Comparison of ENCODE assay signal across 23 cellular contexts in genomic region chr1:71015745-71016144, GRCh38. TPM values are rescaled to one million over a fixed set of nuclear protein-coding genes. Genes with fewer than 3 reads are reported as not detected.
A peak's percentile ranks its signal among the peaks of the same experiment; 100 is the strongest.
DNase-seq lines count a peak whose midpoint lies in the region; ATAC-seq, FAIRE-seq and TF ChIP-seq lines count a peak whose summit lies in the region.
"Had no signal": no experiment of that assay in that cellular context is flagged by ENCODE, and none has a peak within 500 bp of the region (broad histone marks: within the 10 kb centered on the region; RNA-seq: fewer than 3 reads in every experiment).

No MANE protein-coding gene starts in this region.

- H3K9ac ChIP-seq in K562 (ENCODE audit: insufficient read depth in 1 of 2, low read depth in 2 of 2, low read length in 2 of 2) = no peak overlapping the region
- H3K9ac ChIP-seq in mesenchymal stem cell (ENCODE audit: low read length) = peak overlapping the region; percentile 27
- H3K9ac ChIP-seq: BLaER1 had no signal

- H3K27ac ChIP-seq in K562 (ENCODE audit: extremely low read depth, low read depth, low read length) (no peak overlapping the region), mesenchymal stem cell (ENCODE audit: low read length, poor library complexity, severe bottlenecking) (no peak overlapping the region)
- H3K27ac ChIP-seq: BLaER1 had no signal

- no peaks in the 10 kb centered on the region for H3K9me3 Mint-ChIP-seq in stimulated activated effector memory CD8-positive, alpha-beta T cell treated with anti-CD3 and anti-CD28 coated beads, Interleukin-12 subunit alpha, Interleukin-12 subunit beta, amount 100 ng/mL, for 72 hours
- H3K9me3 Mint-ChIP-seq: CD4-positive, CD25-positive, alpha-beta regulatory T cell had no signal

- H2BK12ac ChIP-seq in mesenchymal stem cell (ENCODE audit: low read length in 2 of 2) = no peak overlapping the region

- peaks cover 68% of the 10 kb centered on the region for H3K79me2 ChIP-seq in K562 (ENCODE audit: control insufficient read depth, insufficient read depth, low read length)

- H3K14ac ChIP-seq in mesenchymal stem cell (ENCODE audit: low read length in 2 of 2) = no peak overlapping the region

- 72% methylated on average over 5 of the region's 5 CpGs for WGBS in K562 (ENCODE audit: insufficient coverage, low coverage, missing lambda C conversion rate)
- 83% methylated on average over 5 of the region's 5 CpGs for WGBS in mesenchymal stem cell

- no TSS peak for BruUV-seq in K562 (replicated peaks; lab: Mats Ljungman, UMichigan)

- no peak for FAIRE-seq in K562 (lab: Jason Lieb, UNC)
- FAIRE-seq: GM19239, H54 had no signal

- no peak overlapping the region for H3K4me3 ChIP-seq in K562
- no peak overlapping the region for H3K4me3 ChIP-seq in mesenchymal stem cell (ENCODE audit: insufficient read depth in 1 of 2, low read depth in 1 of 2, low read length in 2 of 2)
- H3K4me3 ChIP-seq: BLaER1 had no signal

- TF ChIP-seq EP300 in K562 (IDR thresholded peaks at IDR 0.05; ENCODE audit: low read length) = no peak

- no peaks in the 10 kb centered on the region for H3K79me1 ChIP-seq in mesenchymal stem cell (replicated peaks; ENCODE audit: low read length, poor library complexity, severe bottlenecking)

- H3K4me3 Mint-ChIP-seq in stimulated activated effector memory CD8-positive, alpha-beta T cell treated with anti-CD3 and anti-CD28 coated beads, Interleukin-12 subunit alpha, Interleukin-12 subunit beta, amount 100 ng/mL, for 72 hours = no peak overlapping the region
- H3K4me3 Mint-ChIP-seq: CD4-positive, CD25-positive, alpha-beta regulatory T cell had no signal

- no peaks in the 10 kb centered on the region for H3K9me1 ChIP-seq in K562 (ENCODE audit: control insufficient read depth, insufficient read depth, low read length)

- CTCF ChIA-PET in K562 (lab: Yijun Ruan, JAX; ENCODE audit: low intra/inter-chr PET ratio) = no interaction called here

- no peak overlapping the region for H2BK5ac ChIP-seq in mesenchymal stem cell (ENCODE audit: low read depth, low read length, poor library complexity, severe bottlenecking)

- peaks cover 0 to 7% of the 10 kb centered on the region in 2 experiments; a peak in 2 of 5 replicates for H3K4me1 ChIP-seq in K562 (replicated peaks in 1 of 2; ENCODE audit: control insufficient read depth in 2 of 2, insufficient read depth in 2 of 2, low read length in 2 of 2)
- no peaks in the 10 kb centered on the region for H3K4me1 ChIP-seq in mesenchymal stem cell (ENCODE audit: control insufficient read depth, insufficient read depth, low read depth, low read length)
- H3K4me1 ChIP-seq: BLaER1 had no signal

- H3K36me3 ChIP-seq in K562 (ENCODE audit: control insufficient read depth, insufficient read depth, low read length) = peaks cover 24% of the 10 kb centered on the region
- H3K36me3 ChIP-seq in mesenchymal stem cell (ENCODE audit: control insufficient read depth in 1 of 2, insufficient read depth in 2 of 2, low read depth in 1 of 2, low read length in 2 of 2) = peaks cover 0 to 16% of the 10 kb centered on the region in 2 experiments
- H3K36me3 ChIP-seq: BLaER1 had no signal

- no peaks in the 10 kb centered on the region for H4K20me1 ChIP-seq in K562 (replicated peaks; ENCODE audit: control insufficient read depth, insufficient read depth, low read length)
- H4K20me1 ChIP-seq: BLaER1 had no signal

- TF ChIP-seq RAD21 in K562 (CRISPR knock-in tag; conservative IDR thresholded peaks at IDR 0.05 in 1 of 2, IDR thresholded peaks at IDR 0.05 in 1 of 2) = no peak

- no peak for ATAC-seq in K562
- no peak for ATAC-seq in stimulated activated effector memory CD8-positive, alpha-beta T cell treated with anti-CD3 and anti-CD28 coated beads, Interleukin-12 subunit alpha, Interleukin-12 subunit beta, amount 100 ng/mL, for 72 hours

- H3K27ac Mint-ChIP-seq in stimulated activated effector memory CD8-positive, alpha-beta T cell treated with anti-CD3 and anti-CD28 coated beads, Interleukin-12 subunit alpha, Interleukin-12 subunit beta, amount 100 ng/mL, for 72 hours = no peak overlapping the region
- H3K27ac Mint-ChIP-seq: CD4-positive, CD25-positive, alpha-beta regulatory T cell had no signal

- H3K23ac ChIP-seq in mesenchymal stem cell (ENCODE audit: low read length in 2 of 2) = no peak overlapping the region

- H4K8ac ChIP-seq in mesenchymal stem cell (ENCODE audit: low read length) = no peak overlapping the region

- no peaks in the 10 kb centered on the region for H3K9me3 ChIP-seq in K562 (replicated peaks; ENCODE audit: control insufficient read depth, insufficient read depth, low read depth, low read length)
- H3K9me3 ChIP-seq in mesenchymal stem cell (ENCODE audit: control insufficient read depth, low read length) = no peaks in the 10 kb centered on the region
- H3K9me3 ChIP-seq: BLaER1 had no signal

- no peak overlapping the region for H2AFZ ChIP-seq in K562 (ENCODE audit: low read depth, low read length)
- H2AFZ ChIP-seq in mesenchymal stem cell (ENCODE audit: low read depth, low read length) = no peak overlapping the region

- TF ChIP-seq CTCF in K562 (IDR thresholded peaks at IDR 0.05 in 2 of 3, conservative IDR thresholded peaks at IDR 0.05 in 1 of 3; ENCODE audit: insufficient read depth in 2 of 3, low read depth in 1 of 3, low read length in 3 of 3) = no peak

- no peak overlapping the region for H2AK5ac ChIP-seq in mesenchymal stem cell (ENCODE audit: low read length, severe bottlenecking)

- DNase-seq in ELR (ENCODE audit: low read depth) (peak; percentile 7), K562 (ENCODE audit: extremely low read depth in 1 of 4, low spot score in 3 of 4) (no peak), fibroblast of peridontal ligament (ENCODE audit: extremely low read depth) (peak; percentile 32), mesenchymal stem cell (no peak), SIG-M5 treated with dmso at 0.1 percent for 504 hours (lab: John Stamatoyannopoulos, UW; ENCODE audit: unreplicated experiment) (no peak), AG08396 (ENCODE audit: low spot score) (no peak), NCI-H128 (lab: John Stamatoyannopoulos, UW; ENCODE audit: unreplicated experiment) (no peak)
- no peak for DNase-seq in stimulated activated effector memory CD8-positive, alpha-beta T cell treated with anti-CD3 and anti-CD28 coated beads, Interleukin-12 subunit alpha, Interleukin-12 subunit beta, amount 100 ng/mL, for 72 hours (ENCODE audit: low spot score in 2 of 2)
- DNase-seq: 8988T; CD4-positive, CD25-positive, alpha-beta regulatory T cell; DMS153; DND-41; Karpas-422; MV-4-11; NCI-H1105 treated with DMSO at 0.1 percent for 48 hours; NCI-H2029; NCI-H526 treated with DMSO at 0.1 percent for 48 hours; Right ventricle myocardium superior; RPMI8226 had no signal

- H2BK120ac ChIP-seq in mesenchymal stem cell (ENCODE audit: low read depth, low read length) = no peak overlapping the region

- no peak for TF ChIP-seq POLR2A in K562 (conservative IDR thresholded peaks at IDR 0.05)

- intact Hi-C loops in K562 (cut with micrococcal nuclease) = no loop called here

- H3K27me3 ChIP-seq in K562 (ENCODE audit: control insufficient read depth in 2 of 2, insufficient read depth in 2 of 2, low read length in 2 of 2) = no peaks in the 10 kb centered on the region
- no peaks in the 10 kb centered on the region for H3K27me3 ChIP-seq in mesenchymal stem cell (ENCODE audit: control insufficient read depth in 1 of 2, insufficient read depth in 1 of 2, low read length in 2 of 2)
- H3K27me3 ChIP-seq: BLaER1 had no signal

- H3K36me3 Mint-ChIP-seq in stimulated activated effector memory CD8-positive, alpha-beta T cell treated with anti-CD3 and anti-CD28 coated beads, Interleukin-12 subunit alpha, Interleukin-12 subunit beta, amount 100 ng/mL, for 72 hours = no peaks in the 10 kb centered on the region
- H3K36me3 Mint-ChIP-seq: CD4-positive, CD25-positive, alpha-beta regulatory T cell had no signal

- no peak overlapping the region for H3K18ac ChIP-seq in mesenchymal stem cell (ENCODE audit: low read depth in 1 of 2, low read length in 2 of 2)

- no peak overlapping the region for H3K4ac ChIP-seq in mesenchymal stem cell (ENCODE audit: low read depth in 1 of 2, low read length in 2 of 2)

- no peak overlapping the region for H4K91ac ChIP-seq in mesenchymal stem cell (ENCODE audit: low read length)

- in situ Hi-C loops in K562 (cut with MboI) = no loop called here

- H3K4me2 ChIP-seq in K562 (ENCODE audit: insufficient read depth, low read length) = no peak overlapping the region
- no peak overlapping the region for H3K4me2 ChIP-seq in mesenchymal stem cell (ENCODE audit: low read length, poor library complexity, severe bottlenecking)
- H3K4me2 ChIP-seq: BLaER1 had no signal

- no peak overlapping the region for H2BK15ac ChIP-seq in mesenchymal stem cell (ENCODE audit: low read depth, poor library complexity, severe bottlenecking)

- POLR2A ChIA-PET in K562 (lab: Yijun Ruan, JAX) = no interaction called here

- no peaks in the 10 kb centered on the region for H3K4me1 Mint-ChIP-seq in stimulated activated effector memory CD8-positive, alpha-beta T cell treated with anti-CD3 and anti-CD28 coated beads, Interleukin-12 subunit alpha, Interleukin-12 subunit beta, amount 100 ng/mL, for 72 hours
- H3K4me1 Mint-ChIP-seq: CD4-positive, CD25-positive, alpha-beta regulatory T cell had no signal

TF ChIP-seq in K562, 482 proteins besides CTCF, POLR2A, EP300 and RAD21 (continues in another document):
- TF ChIP-seq MAFG (tag; conservative IDR thresholded peaks at IDR 0.05) = 0 out of 2 replicates have a peak, but pooled peaks have one; percentile 2
- TF ChIP-seq ZNF224 (CRISPR knock-in tag; IDR thresholded peaks at IDR 0.05) = no peak
- no peak for TF ChIP-seq ZNF24 (IDR thresholded peaks at IDR 0.05)

RNA-seq across cellular contexts. Expression of gene PTGER3, which starts 31.9 kb away (rescaled TPM):
- 14.8 and 15.1 TPM in 2 replicates for total RNA-seq in K562 (2011; cell fraction: chromatin; rRNA removed; ENCODE audit: low replicate concordance)
- 13.7 and 16.2 TPM in 2 replicates for total RNA-seq in K562 (2011; cell fraction: nucleolus; rRNA removed)
- 13.1 and 24.9 TPM in 2 replicates for total RNA-seq in K562 (2011; cell fraction: nucleoplasm; rRNA removed)
- total RNA-seq in K562 (2014; rRNA removed) (14.2 and 26.2 TPM in 2 replicates), K562 (2014; rRNA removed; fragmentation: Illumina TruSeq; extraction: Trizol) (19.0 and 19.2 TPM in 2 replicates), K562 (2015; rRNA removed; fragmentation: Illumina TruSeq; extraction: Trizol) (18.4 and 20.0 TPM in 2 replicates), K562 (2021) (28.5 and 33.3 TPM in 2 replicates)
- polyA plus RNA-seq in K562 (2011; rRNA removed) (3.2 and 4.5 TPM in 2 replicates), K562 (2014; fragmentation: Illumina TruSeq; extraction: Trizol) (11.6 and 14.6 TPM in 2 replicates), K562 (2014; fragmentation: Nextera tagmentation; extraction: Ambion mirVana) (1 to 10 TPM; 3.8 to 5.1 TPM), K562 (2014; rRNA removed) (9.7 and 17.7 TPM in 2 replicates)
- 3.3 and 10.5 TPM in 2 replicates for polyA plus RNA-seq in K562 (2011; cell fraction: cytosol; rRNA removed)
- 4.9 and 8.3 TPM in 2 replicates for polyA plus RNA-seq in K562 (2011; cell fraction: nucleus; rRNA removed)
- polyA plus RNA-seq in K562 (2012) = 15.2 and 16.0 TPM in 2 replicates
- 5.3 and 6.0 TPM in 2 replicates for polyA minus RNA-seq in K562 (2011; rRNA and poly(A)+ RNA removed)
- 5.9 and 7.3 TPM in 2 replicates for polyA minus RNA-seq in K562 (2011; cell fraction: cytosol; rRNA and poly(A)+ RNA removed)
- polyA minus RNA-seq in K562 (2011; cell fraction: nucleus; rRNA and poly(A)+ RNA removed) = 8.1 and 9.1 TPM in 2 replicates
- 0.01 TPM for polyA plus RNA-seq in mesenchymal stem cell (2013, experiment 1 of 2)
- 0.03 TPM for polyA plus RNA-seq in mesenchymal stem cell (2013, experiment 2 of 2)
- total RNA-seq: HT-29 had no signal
- polyA plus RNA-seq: CD4-positive, CD25-positive, alpha-beta regulatory T cell had no signal

Comparison
In these comparisons a context has a peak if more than half of its experiments do, and no peak if none do; other contexts are left out.
1. DNase-seq: peak in ELR (single experiment) and fibroblast of peridontal ligament (single experiment); none in K562 (0 of 4), mesenchymal stem cell (single experiment), SIG-M5 treated with dmso at 0.1 percent for 504 hours (single experiment), stimulated activated effector memory CD8-positive, alpha-beta T cell treated with anti-CD3 and anti-CD28 coated beads, Interleukin-12 subunit alpha, Interleukin-12 subunit beta, amount 100 ng/mL, for 72 hours (0 of 2), AG08396 (single experiment) and NCI-H128 (single experiment).